In genomic region chr13:78201411-78201810, GRCh38 we compare ENCODE assay signal across 13 cellular contexts.
DNase-seq lines count a peak whose midpoint lies in the region; ATAC-seq and TF ChIP-seq lines count a peak whose summit lies in the region.
"Had no signal": no experiment of that assay in that cellular context is flagged by ENCODE, and none has a peak within 500 bp of the region (broad histone marks: within the 10 kb centered on the region; RNA-seq: fewer than 3 reads in every experiment).

No MANE protein-coding gene starts in this region.

- H3K79me2 ChIP-seq in hepatocyte, result no peaks in the 10 kb centered on the region

- no peak overlapping the region for H3K4me3 ChIP-seq in neuron (ENCODE audit: low read length)
- H3K4me3 ChIP-seq in hepatocyte, result no peak overlapping the region
- H3K4me3 ChIP-seq: dorsolateral prefrontal cortex had no signal

- no peaks in the 10 kb centered on the region for H3K9me2 ChIP-seq in hepatocyte (replicated peaks; ENCODE audit: insufficient read depth)

- H4K20me1 ChIP-seq in hepatocyte (ENCODE audit: insufficient read depth, poor library complexity, severe bottlenecking), result no peaks in the 10 kb centered on the region

- H3K36me3 ChIP-seq in neuron (ENCODE audit: insufficient read depth, low read length) (no peaks in the 10 kb centered on the region), hepatocyte (replicated peaks; ENCODE audit: insufficient read depth, low read depth) (no peaks in the 10 kb centered on the region)
- H3K36me3 ChIP-seq: brain microvascular endothelial cell had no signal

- H3K27me3 ChIP-seq in neuron (ENCODE audit: insufficient read depth, low read length), result no peaks in the 10 kb centered on the region
- no peaks in the 10 kb centered on the region for H3K27me3 ChIP-seq in hepatocyte
- H3K27me3 ChIP-seq: brain microvascular endothelial cell had no signal

- DNase-seq in hepatocyte (ENCODE audit: low spot score) (no peak), GOT3 (lab: John Stamatoyannopoulos, UW) (no peak), ureter (ENCODE audit: low spot score) (no peak)
- DNase-seq: activated CD8-positive, alpha-beta memory T cell treated with anti-CD3 and anti-CD28 coated beads, Interleukin-2, amount 10 ng/mL, durations not matched to agents 7 days and 5 days; activated naive CD4-positive, alpha-beta T cell treated with anti-CD3 and anti-CD28 coated beads, Interleukin-2, amount 50 U/mL, for 16 hours; brain microvascular endothelial cell; dorsolateral prefrontal cortex; occipital lobe; stimulated activated naive CD4-positive, alpha-beta T cell treated with Interleukin-2 at 50 U/mL for 16 hours had no signal

- ATAC-seq in GM18858 (IDR thresholded peaks at IDR 0.05; ENCODE audit: unreplicated experiment), result peak; percentile 60
- ATAC-seq in GM21515 (IDR thresholded peaks at IDR 0.05; ENCODE audit: unreplicated experiment), result peak; percentile 59
- peak; percentile 59 for ATAC-seq in HG03064 (IDR thresholded peaks at IDR 0.05; ENCODE audit: low read depth, unreplicated experiment)
- ATAC-seq: activated CD8-positive, alpha-beta memory T cell treated with anti-CD3 and anti-CD28 coated beads, Interleukin-2, amount 10 ng/mL, durations not matched to agents 7 days and 5 days had no signal

- TF ChIP-seq CTCF in hepatocyte (IDR thresholded peaks at IDR 0.05; ENCODE audit: poor library complexity), result no peak

- H2AFZ ChIP-seq in neuron (ENCODE audit: low read depth, low read length), result peak overlapping the region; percentile 4
- no peak overlapping the region for H2AFZ ChIP-seq in hepatocyte

- 81% methylated on average over 3 of the region's 3 CpGs for WGBS in hepatocyte (ENCODE audit: low lambda C conversion rate, missing lambda C conversion rate)

- H3K27ac ChIP-seq in hepatocyte, result no peak overlapping the region
- H3K27ac ChIP-seq: brain microvascular endothelial cell, dorsolateral prefrontal cortex had no signal

- H3K9me3 ChIP-seq in neuron (ENCODE audit: low read length) (no peaks in the 10 kb centered on the region), hepatocyte (ENCODE audit: low read depth) (no peaks in the 10 kb centered on the region)

- H3K4me2 ChIP-seq in hepatocyte, result no peak overlapping the region

- peaks cover 52% of the 10 kb centered on the region for H3K4me1 ChIP-seq in neuron (ENCODE audit: insufficient read depth, low read length)
- no peaks in the 10 kb centered on the region for H3K4me1 ChIP-seq in hepatocyte (ENCODE audit: insufficient read depth)
